10 cellular contexts compared by ENCODE assay signal in genomic region chr16:13436641-13437423, GRCh38.
DNase-seq lines count a peak whose midpoint lies in the region; ATAC-seq and TF ChIP-seq lines count a peak whose summit lies in the region.
"Had no signal": no experiment of that assay in that cellular context is flagged by ENCODE, and none has a peak within 500 bp of the region (broad histone marks: within the 10 kb centered on the region; RNA-seq: fewer than 3 reads in every experiment).

No MANE protein-coding gene starts in this region.

- H3K36me3 Mint-ChIP-seq in nephron (ENCODE audit: low read depth) (peaks cover 4% of the 10 kb centered on the region), T-cell (no peaks in the 10 kb centered on the region)
- H3K36me3 Mint-ChIP-seq: activated CD8-positive, alpha-beta memory T cell treated with anti-CD3 and anti-CD28 coated beads, Interleukin-2, amount 10 ng/mL, durations not matched to agents 7 days and 5 days had no signal

- 57 to 70% (median 65%) methylated on average over 8 of the region's 8 CpGs for WGBS in heart left ventricle, 4 donors

- POLR2A ChIA-PET in T-cell (lab: Charles Lee) = no interaction called here

- H3K27ac Mint-ChIP-seq in nephron (peak overlapping the region; percentile 77 to 92 (median 77)), T-cell (no peak overlapping the region)
- H3K27ac Mint-ChIP-seq: activated CD8-positive, alpha-beta memory T cell treated with anti-CD3 and anti-CD28 coated beads, Interleukin-2, amount 10 ng/mL, durations not matched to agents 7 days and 5 days had no signal

- no peak overlapping the region for H3K4me3 ChIP-seq in heart left ventricle

- TF ChIP-seq POLR2A in heart left ventricle (IDR thresholded peaks at IDR 0.05) = no peak

- TF ChIP-seq CTCF in nephron (IDR thresholded peaks at IDR 0.05; ENCODE audit: unreplicated experiment in 3 of 3) (no peak), heart left ventricle (IDR thresholded peaks at IDR 0.05) (no peak)

- no peaks in the 10 kb centered on the region for H3K4me1 ChIP-seq in heart left ventricle

- ATAC-seq in GM18858 (IDR thresholded peaks at IDR 0.05; ENCODE audit: unreplicated experiment) (peak; percentile 52), GM21786 (IDR thresholded peaks at IDR 0.05; ENCODE audit: unreplicated experiment) (peak; percentile 68), T-cell (replicated peaks in 1 of 4) (no peak), heart left ventricle (no peak)
- ATAC-seq: activated CD8-positive, alpha-beta memory T cell treated with anti-CD3 and anti-CD28 coated beads, Interleukin-2, amount 10 ng/mL, durations not matched to agents 7 days and 5 days had no signal

- CTCF ChIA-PET in T-cell (lab: Charles Lee) = no interaction called here

- H3K4me3 Mint-ChIP-seq in nephron = peak overlapping the region in 1 of 3 experiments; percentile 2
- H3K4me3 Mint-ChIP-seq in T-cell = no peak overlapping the region
- H3K4me3 Mint-ChIP-seq: activated CD8-positive, alpha-beta memory T cell treated with anti-CD3 and anti-CD28 coated beads, Interleukin-2, amount 10 ng/mL, durations not matched to agents 7 days and 5 days had no signal

- intact Hi-C loops in heart left ventricle (cut with DNase I) = no loop called here

- DNase-seq in LHCN-M2 (ENCODE audit: low read depth) (peak; percentile 87), DMS53 (lab: John Stamatoyannopoulos, UW) (no peak), T-cell (no peak), heart left ventricle (no peak)
- DNase-seq in activated naive CD4-positive, alpha-beta T cell treated with Interleukin-2 at 50 U/mL for 16 hours = no peak
- DNase-seq: activated CD8-positive, alpha-beta memory T cell treated with anti-CD3 and anti-CD28 coated beads, Interleukin-2, amount 10 ng/mL, durations not matched to agents 7 days and 5 days had no signal

- H3K27me3 ChIP-seq in heart left ventricle = peaks cover 0 to 25% (median 0%) of the 10 kb centered on the region in 9 donors

- no peaks in the 10 kb centered on the region for H3K9me3 ChIP-seq in heart left ventricle

- no peaks in the 10 kb centered on the region for H3K36me3 ChIP-seq in heart left ventricle

- H3K9me3 Mint-ChIP-seq in nephron = no peaks in the 10 kb centered on the region
- H3K9me3 Mint-ChIP-seq in T-cell = peaks cover 0 to 5% (median 0%) of the 10 kb centered on the region in 3 donors

- peaks cover 12% of the 10 kb centered on the region for H3K4me1 Mint-ChIP-seq in nephron
- H3K4me1 Mint-ChIP-seq in T-cell = no peaks in the 10 kb centered on the region
- H3K4me1 Mint-ChIP-seq: activated CD8-positive, alpha-beta memory T cell treated with anti-CD3 and anti-CD28 coated beads, Interleukin-2, amount 10 ng/mL, durations not matched to agents 7 days and 5 days had no signal

- H3K27me3 Mint-ChIP-seq in nephron (ENCODE audit: low read depth) = peaks cover 3% of the 10 kb centered on the region
- H3K27me3 Mint-ChIP-seq in T-cell = peaks cover 0 to 8% of the 10 kb centered on the region in 2 donors
- H3K27me3 Mint-ChIP-seq: activated CD8-positive, alpha-beta memory T cell treated with anti-CD3 and anti-CD28 coated beads, Interleukin-2, amount 10 ng/mL, durations not matched to agents 7 days and 5 days had no signal

- no peak overlapping the region for H3K27ac ChIP-seq in heart left ventricle
- H3K27ac ChIP-seq: epithelial cell of prostate had no signal

Comparison
In these comparisons a context has a peak if more than half of its experiments do, and no peak if none do; other contexts are left out.
1. ATAC-seq: peak in GM18858 (single experiment) and GM21786 (single experiment); none in T-cell (0 of 4) and heart left ventricle (0 of 4).
2. H3K27ac Mint-ChIP-seq: peak in nephron (3 of 3); none in T-cell (0 of 2).